ENCODE assay signal across 8 cellular contexts in the genomic region with DNA sequence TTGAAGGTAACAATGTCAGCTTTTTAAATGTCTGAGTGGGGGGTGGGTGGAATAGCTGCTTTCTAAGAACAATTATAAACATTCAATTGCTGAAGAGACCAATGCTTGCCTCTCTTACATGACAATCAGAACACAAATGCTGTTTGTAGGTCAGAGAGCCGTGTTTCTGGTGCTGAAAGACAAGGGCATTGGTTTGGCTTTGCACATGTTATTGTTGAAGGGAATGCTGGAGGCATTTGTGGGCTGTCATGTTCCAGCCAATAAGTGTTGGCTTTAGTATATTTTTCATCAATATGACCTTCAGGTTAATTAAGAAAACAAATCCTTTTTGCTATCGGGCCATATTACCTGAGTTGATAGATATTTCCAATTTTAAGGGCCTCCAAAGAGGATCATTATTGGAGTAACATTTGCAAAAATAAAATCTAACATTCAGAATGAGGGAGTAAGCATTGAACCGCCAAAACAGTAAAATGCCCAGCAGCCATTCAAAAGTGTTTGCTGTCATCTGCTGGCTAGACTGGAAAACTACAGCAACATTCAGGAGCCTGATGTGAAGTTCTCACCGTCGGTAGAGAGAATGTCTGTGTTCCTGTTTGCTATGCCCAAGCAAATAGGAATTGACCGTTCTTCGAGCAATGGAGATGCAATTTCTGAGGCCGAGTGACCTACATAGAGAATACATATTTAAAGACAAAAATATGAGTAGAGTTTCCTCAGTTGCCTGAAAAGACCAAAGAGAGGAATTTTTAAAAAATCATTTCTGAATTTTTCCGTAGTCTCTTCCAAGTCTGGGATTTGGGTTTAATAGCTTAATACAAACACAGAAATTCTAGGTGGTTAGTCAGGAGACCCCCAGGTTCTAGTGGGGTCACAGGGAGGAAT.
A peak's percentile ranks its signal among the peaks of the same experiment; 100 is the strongest.
DNase-seq lines count a peak whose midpoint lies in the region; ATAC-seq and TF ChIP-seq lines count a peak whose summit lies in the region.

No MANE protein-coding gene starts in this region.

- H3K4me3 Mint-ChIP-seq in chondrocyte (ENCODE audit: unreplicated experiment) = no peak overlapping the region

- no peak for TF ChIP-seq EP300 in upper lobe of left lung (IDR thresholded peaks at IDR 0.05)

- H3K4me1 ChIP-seq in KMS-11 (ENCODE audit: low read depth, poor library complexity, severe bottlenecking) = no peaks in the 10 kb centered on the region
- H3K4me1 ChIP-seq in upper lobe of left lung = peaks cover 6 to 19% (median 11%) of the 10 kb centered on the region in 4 donors

- peak; percentile 93 for TF ChIP-seq CTCF in KMS-11 (conservative IDR thresholded peaks at IDR 0.05; ENCODE audit: low read depth, low read length)
- peak; percentile 92 for TF ChIP-seq CTCF in chondrocyte (IDR thresholded peaks at IDR 0.05)
- TF ChIP-seq CTCF in upper lobe of left lung (IDR thresholded peaks at IDR 0.05) = peak; percentile 44 to 82 (median 66)

- H4K20me1 ChIP-seq in KMS-11 (ENCODE audit: insufficient read depth) = no peaks in the 10 kb centered on the region

- H3K27me3 Mint-ChIP-seq in chondrocyte (ENCODE audit: low read depth) = peaks cover 39% of the 10 kb centered on the region

- no peaks in the 10 kb centered on the region for H3K79me2 ChIP-seq in KMS-11 (ENCODE audit: insufficient read depth, low read depth)

- DNase-seq in stimulated activated CD4-positive, alpha-beta T cell treated with anti-CD3 and anti-CD28 coated beads, Interleukin-4, amount 100 ng/mL, for 24 hours = peak; percentile 38
- DNase-seq in stimulated activated CD4-positive, alpha-beta T cell treated with anti-CD3 and anti-CD28 coated beads, Interleukin-2, amount 100 ng/mL, for 24 hours = no peak
- peak; percentile 20 for DNase-seq in SK-N-MC (ENCODE audit: low read depth, low spot score)
- no peak for DNase-seq in chondrocyte (ENCODE audit: low spot score)
- no peak for DNase-seq in left colon
- no peak for DNase-seq in upper lobe of left lung
- DNase-seq in NK-92 treated with Interleukin-12 subunit alpha and Interleukin-12 subunit beta, amount 100 ng/mL, for 24 hours (lab: John Stamatoyannopoulos, UW) = no peak

- H3K27ac ChIP-seq in KMS-11 = no peak overlapping the region
- no peak overlapping the region for H3K27ac ChIP-seq in SK-N-MC
- peak overlapping the region in 3 of 4 donors; percentile 2 to 83 (median 32) for H3K27ac ChIP-seq in upper lobe of left lung

- H3K4me1 Mint-ChIP-seq in chondrocyte (ENCODE audit: low read depth) = peaks cover 7% of the 10 kb centered on the region

- WGBS in upper lobe of left lung, 2 donors = 35 to 38% methylated on average over 9 of the region's 9 CpGs

- H3K27me3 ChIP-seq in KMS-11 (ENCODE audit: insufficient read depth, low read depth) (no peaks in the 10 kb centered on the region), upper lobe of left lung (no peaks in the 10 kb centered on the region)

- no peak overlapping the region for H2AFZ ChIP-seq in KMS-11 (ENCODE audit: low read depth)

- no peaks in the 10 kb centered on the region for H3K9me3 ChIP-seq in SK-N-MC (ENCODE audit: low read depth, low read length)
- no peaks in the 10 kb centered on the region for H3K9me3 ChIP-seq in upper lobe of left lung

- H3K9me3 Mint-ChIP-seq in chondrocyte (ENCODE audit: low read depth) = no peaks in the 10 kb centered on the region

- no peak overlapping the region for H3K9ac ChIP-seq in KMS-11
- H3K9ac ChIP-seq in SK-N-MC (ENCODE audit: insufficient read length) = no peak overlapping the region

- H3K4me3 ChIP-seq in KMS-11 (IDR thresholded peaks at IDR 0.05; ENCODE audit: insufficient read depth, low read depth, low read length) (no peak overlapping the region), SK-N-MC (no peak overlapping the region), upper lobe of left lung (no peak overlapping the region)

- no peak overlapping the region for H3K4me2 ChIP-seq in KMS-11

- intact Hi-C loops in left colon (cut with DNase I, micrococcal nuclease) = loop anchor here in 1 of 2 donors (10.0 kb wide), 2 partner anchors 222 to 682 kb away; no protein-coding TSS in a partner anchor

- TF ChIP-seq POLR2A in upper lobe of left lung (IDR thresholded peaks at IDR 0.05) = no peak

- ATAC-seq in left colon (peak; percentile 61), upper lobe of left lung (ENCODE audit: low FRiP score in 2 of 2) (peak; percentile 71 to 91)

- H3K36me3 ChIP-seq in KMS-11 (ENCODE audit: insufficient read depth) = no peaks in the 10 kb centered on the region
- H3K36me3 ChIP-seq in SK-N-MC (ENCODE audit: insufficient read depth, low read length) = no peaks in the 10 kb centered on the region
- peaks cover 0 to 8% (median 3%) of the 10 kb centered on the region in 4 donors for H3K36me3 ChIP-seq in upper lobe of left lung

- H3K27ac Mint-ChIP-seq in chondrocyte (ENCODE audit: unreplicated experiment) = no peak overlapping the region

- H3K36me3 Mint-ChIP-seq in chondrocyte (ENCODE audit: low read depth) = no peaks in the 10 kb centered on the region

Comparison
In these comparisons a context has a peak if more than half of its experiments do, and no peak if none do; other contexts are left out.
1. DNase-seq: peak in stimulated activated CD4-positive, alpha-beta T cell treated with anti-CD3 and anti-CD28 coated beads, Interleukin-4, amount 100 ng/mL, for 24 hours (single experiment) and SK-N-MC (single experiment); none in stimulated activated CD4-positive, alpha-beta T cell treated with anti-CD3 and anti-CD28 coated beads, Interleukin-2, amount 100 ng/mL, for 24 hours (0 of 2), chondrocyte (single experiment), left colon (0 of 2), upper lobe of left lung (0 of 2) and NK-92 treated with Interleukin-12 subunit alpha and Interleukin-12 subunit beta, amount 100 ng/mL, for 24 hours (single experiment).
2. H3K27ac ChIP-seq: peak in upper lobe of left lung (3 of 4); none in KMS-11 (single experiment) and SK-N-MC (single experiment).
3. Peak in every context shown above with its lines, with median percentiles within 50 percentile points of each other: CTCF ChIP-seq.